ENCODE assay signal across 8 cellular contexts in genomic region chr15:31871159-31871886, GRCh38.
DNase-seq lines count a peak whose midpoint lies in the region; ATAC-seq and TF ChIP-seq lines count a peak whose summit lies in the region.

No MANE protein-coding gene starts in this region.

- H3K27me3 Mint-ChIP-seq in nephron (ENCODE audit: low read depth) = peaks cover 14% of the 10 kb centered on the region

- DNase-seq in NT2/D1 (ENCODE audit: low read depth, low spot score) = no peak
- DNase-seq in effector memory CD4-positive, alpha-beta T cell = no peak
- no peak for DNase-seq in activated effector memory CD4-positive, alpha-beta T cell treated with Interleukin-2 at 50 U/mL for 16 hours

- no peaks in the 10 kb centered on the region for H3K36me3 ChIP-seq in NT2/D1 (ENCODE audit: insufficient read depth, insufficient read length, low read length)
- no peaks in the 10 kb centered on the region for H3K36me3 ChIP-seq in effector memory CD4-positive, alpha-beta T cell (ENCODE audit: control insufficient read depth, insufficient read depth, low read length)

- TF ChIP-seq CTCF in nephron (IDR thresholded peaks at IDR 0.05; ENCODE audit: unreplicated experiment in 3 of 3) = peak in 1 of 3 experiments; percentile 11

- peak; percentile 13 for ATAC-seq in GM19043 (IDR thresholded peaks at IDR 0.05; ENCODE audit: low read depth, unreplicated experiment)
- ATAC-seq in HG03159 (IDR thresholded peaks at IDR 0.05; ENCODE audit: unreplicated experiment) = no peak
- ATAC-seq in HG03039 (IDR thresholded peaks at IDR 0.05; ENCODE audit: unreplicated experiment) = no peak
- ATAC-seq in GM21360 (IDR thresholded peaks at IDR 0.05; ENCODE audit: unreplicated experiment) = no peak

- peak overlapping the region; percentile 40 to 88 (median 82) for H3K27ac Mint-ChIP-seq in nephron

- H3K9me3 ChIP-seq in NT2/D1 (ENCODE audit: insufficient read depth, low read length) = no peaks in the 10 kb centered on the region
- H3K9me3 ChIP-seq in effector memory CD4-positive, alpha-beta T cell (ENCODE audit: control insufficient read depth, low read length) = no peaks in the 10 kb centered on the region

- peak overlapping the region; percentile 63 for H3K4me3 ChIP-seq in NT2/D1 (ENCODE audit: insufficient read length, low read depth)
- H3K4me3 ChIP-seq in effector memory CD4-positive, alpha-beta T cell (ENCODE audit: insufficient read depth, low read depth, low read length, poor library complexity, severe bottlenecking) = peak overlapping the region; percentile 45

- H3K36me3 Mint-ChIP-seq in nephron (ENCODE audit: low read depth) = no peaks in the 10 kb centered on the region

- H3K27ac ChIP-seq in effector memory CD4-positive, alpha-beta T cell (ENCODE audit: insufficient read depth, low read length, poor library complexity, severe bottlenecking) = peak overlapping the region; percentile 53

- peaks cover 16% of the 10 kb centered on the region for H3K27me3 ChIP-seq in NT2/D1 (ENCODE audit: insufficient read depth, insufficient read length)
- H3K27me3 ChIP-seq in effector memory CD4-positive, alpha-beta T cell (replicated peaks; ENCODE audit: control insufficient read depth, insufficient read depth, low read length, poor library complexity, severe bottlenecking) = no peaks in the 10 kb centered on the region

- no peaks in the 10 kb centered on the region for H3K4me1 ChIP-seq in NT2/D1 (ENCODE audit: insufficient read depth, insufficient read length)
- peaks cover 5% of the 10 kb centered on the region for H3K4me1 ChIP-seq in effector memory CD4-positive, alpha-beta T cell (ENCODE audit: control insufficient read depth, insufficient read depth, low read length, poor library complexity, severe bottlenecking)

- peak overlapping the region; percentile 79 for H3K9ac ChIP-seq in NT2/D1 (ENCODE audit: insufficient read length, low read depth)

- H3K4me1 Mint-ChIP-seq in nephron = peaks cover 14% of the 10 kb centered on the region

- H3K4me3 Mint-ChIP-seq in nephron = peak overlapping the region; percentile 90 to 97 (median 94)

- H3K9me3 Mint-ChIP-seq in nephron = peaks cover 6% of the 10 kb centered on the region
